In genomic region chrX:142249721-142250120, GRCh38 we compare ENCODE assay signal across 21 cellular contexts. TPM values are rescaled to one million over a fixed set of nuclear protein-coding genes. Genes with fewer than 3 reads are reported as not detected.
DNase-seq lines count a peak whose midpoint lies in the region; ATAC-seq, FAIRE-seq and TF ChIP-seq lines count a peak whose summit lies in the region.
"Had no signal": no experiment of that assay in that cellular context is flagged by ENCODE, and none has a peak within 500 bp of the region (broad histone marks: within the 10 kb centered on the region; RNA-seq: fewer than 3 reads in every experiment).

No MANE protein-coding gene starts in this region.

- H3K9me1 ChIP-seq in keratinocyte (ENCODE audit: control insufficient read depth, extremely low read depth, insufficient read depth, low read length): no peaks in the 10 kb centered on the region

- intact Hi-C loops in mammary epithelial cell (cut with micrococcal nuclease) (no loop called here), ovary (cut with DNase I) (no loop called here)

- H4K20me1 ChIP-seq in mammary epithelial cell (ENCODE audit: insufficient read depth, low read length) (no peaks in the 10 kb centered on the region), keratinocyte (ENCODE audit: control insufficient read depth, extremely low read depth, insufficient read depth, low read length) (no peaks in the 10 kb centered on the region)
- H4K20me1 ChIP-seq: BLaER1 had no signal

- no peak for TF ChIP-seq POLR2A in ovary (IDR thresholded peaks at IDR 0.05)

- no peak for TF ChIP-seq EP300 in ovary (IDR thresholded peaks at IDR 0.05)

- CTCF ChIA-PET in RWPE1 (lab: Yijun Ruan, JAX) (interaction anchor here (0.5 kb wide), 1 partner anchor 314 kb away, joined by 3 read pairs; no protein-coding TSS in a partner anchor), mammary epithelial cell (lab: Charles Lee; ENCODE audit: low non-redundant PET) (no interaction called here)

- no peaks in the 10 kb centered on the region for H3K79me2 ChIP-seq in mammary epithelial cell (ENCODE audit: insufficient read depth, low read length)
- no peaks in the 10 kb centered on the region for H3K79me2 ChIP-seq in keratinocyte (ENCODE audit: control insufficient read depth, insufficient read depth, low read length)

- POLR2A ChIA-PET in RWPE1 (lab: Yijun Ruan, JAX; ENCODE audit: low non-redundant PET): no interaction called here

- H3K4me3 ChIP-seq in mammary epithelial cell (replicated peaks in 1 of 3; ENCODE audit: insufficient read depth in 1 of 3, low read depth in 2 of 3, low read length in 3 of 3): no peak overlapping the region
- H3K4me3 ChIP-seq in keratinocyte (ENCODE audit: control insufficient read depth in 2 of 3, extremely low read depth in 1 of 3, insufficient read depth in 2 of 3, low read depth in 1 of 3, low read length in 3 of 3): peak overlapping the region; percentile 15 to 55 (median 28)
- no peak overlapping the region for H3K4me3 ChIP-seq in ovary
- H3K4me3 ChIP-seq: BLaER1, GM23338 had no signal

- 0% methylated on average over 1 of the region's 5 CpGs for WGBS in mammary epithelial cell (ENCODE audit: low coverage, missing lambda C conversion rate)
- WGBS in ovary, 3 donors: 27 to 66% (median 53%) methylated on average over 5 of the region's 5 CpGs

- in situ Hi-C loops in mammary epithelial cell (cut with MboI; ENCODE audit: low sequenced_read_pairs in 2 of 2): no loop called here

- peak; percentile 74 for FAIRE-seq in keratinocyte (lab: Jason Lieb, UNC)
- FAIRE-seq: H54, HTR-8/SVneo had no signal

- H3K36me3 ChIP-seq in mammary epithelial cell (ENCODE audit: insufficient read depth, low read length) (no peaks in the 10 kb centered on the region), keratinocyte (ENCODE audit: control insufficient read depth in 2 of 2, extremely low read depth in 1 of 2, insufficient read depth in 2 of 2, low read length in 2 of 2) (no peaks in the 10 kb centered on the region), ovary (no peaks in the 10 kb centered on the region)
- H3K36me3 ChIP-seq: BLaER1 had no signal

- BruUV-seq in mammary epithelial cell (replicated peaks; lab: Mats Ljungman, UMichigan): no TSS peak

- TF ChIP-seq CTCF in RWPE1 (conservative IDR thresholded peaks at IDR 0.05; ENCODE audit: low read depth): no peak
- TF ChIP-seq CTCF in mammary epithelial cell (conservative IDR thresholded peaks at IDR 0.05 in 1 of 2, IDR thresholded peaks at IDR 0.05 in 1 of 2; ENCODE audit: extremely low read depth in 1 of 2, insufficient read depth in 1 of 2, low read depth in 1 of 2, low read length in 2 of 2): peak in 1 of 2 donors; percentile 25
- TF ChIP-seq CTCF in keratinocyte (optimal IDR thresholded peaks at IDR 0.05 in 1 of 3, IDR thresholded peaks at IDR 0.05 in 1 of 3, conservative IDR thresholded peaks at IDR 0.05 in 1 of 3; ENCODE audit: extremely low read depth in 1 of 3, insufficient read depth in 2 of 3, low read length in 3 of 3): peak in 2 of 3 experiments; percentile 45 to 47
- TF ChIP-seq CTCF in ovary (IDR thresholded peaks at IDR 0.05): no peak

- ATAC-seq in HG02763 (IDR thresholded peaks at IDR 0.05; ENCODE audit: unreplicated experiment): no peak
- ATAC-seq: GM23338 had no signal

- H3K9ac ChIP-seq in mammary epithelial cell (ENCODE audit: insufficient read depth, low read length): no peak overlapping the region
- peak overlapping the region; percentile 65 for H3K9ac ChIP-seq in keratinocyte (ENCODE audit: control insufficient read depth, extremely low read depth, insufficient read depth, low read length)
- H3K9ac ChIP-seq: BLaER1 had no signal

- DNase-seq in RWPE1 (ENCODE audit: low spot score) (no peak), mammary epithelial cell (peak; percentile 8), epithelial cell of prostate (ENCODE audit: low read depth, low spot score) (peak; percentile 3), keratinocyte (ENCODE audit: low read depth, low spot score) (peak; percentile 69), ovary (no peak), SIG-M5 treated with dmso at 0.1 percent for 504 hours (lab: John Stamatoyannopoulos, UW; ENCODE audit: unreplicated experiment) (no peak), DMS79 treated with DMSO at 0.1 percent for 48 hours (lab: John Stamatoyannopoulos, UW) (no peak)
- DNase-seq: 8988T; CD4-positive, alpha-beta memory T cell; DMS153; DMS79; GF-D8; HCEC 1CT had no signal

- peaks cover 23% of the 10 kb centered on the region for H3K9me3 ChIP-seq in mammary epithelial cell (replicated peaks; ENCODE audit: insufficient read depth, low read length)
- peaks cover 3% of the 10 kb centered on the region for H3K9me3 ChIP-seq in keratinocyte (ENCODE audit: control insufficient read depth, low read depth, low read length)
- H3K9me3 ChIP-seq in ovary: no peaks in the 10 kb centered on the region

- H2AFZ ChIP-seq in mammary epithelial cell (ENCODE audit: low read depth, low read length): peak overlapping the region; percentile 26
- peak overlapping the region; percentile 68 for H2AFZ ChIP-seq in keratinocyte (ENCODE audit: control insufficient read depth, low read length)
- H2AFZ ChIP-seq: GM23338 had no signal

- H3K27ac ChIP-seq in RWPE1: peak overlapping the region; percentile 92
- peak overlapping the region; percentile 27 for H3K27ac ChIP-seq in mammary epithelial cell (ENCODE audit: insufficient read depth, low read depth, low read length)
- H3K27ac ChIP-seq in epithelial cell of prostate: peak overlapping the region; percentile 90
- peak overlapping the region; percentile 86 for H3K27ac ChIP-seq in keratinocyte (ENCODE audit: control insufficient read depth, insufficient read depth, low read length)
- H3K27ac ChIP-seq in ovary: no peak overlapping the region
- H3K27ac ChIP-seq: BLaER1 had no signal

- H3K4me1 ChIP-seq in mammary epithelial cell (ENCODE audit: insufficient read depth, low read length): peaks cover 11% of the 10 kb centered on the region
- peaks cover 20% of the 10 kb centered on the region for H3K4me1 ChIP-seq in keratinocyte (ENCODE audit: control insufficient read depth, extremely low read depth, insufficient read depth, low read length)
- H3K4me1 ChIP-seq in ovary (ENCODE audit: insufficient read depth): no peaks in the 10 kb centered on the region
- H3K4me1 ChIP-seq: BLaER1 had no signal

- dilution Hi-C loops in mammary epithelial cell (cut with HindIII; ENCODE audit: low sequenced_read_pairs) (no loop called here), keratinocyte (cut with MboI; ENCODE audit: extremely low pct_ligation_motif_present, low sequenced_read_pairs) (no loop called here)

- H3K27me3 ChIP-seq in mammary epithelial cell (ENCODE audit: insufficient read depth, low read length) (no peaks in the 10 kb centered on the region), keratinocyte (ENCODE audit: control insufficient read depth, extremely low read depth, insufficient read depth, low read length) (no peaks in the 10 kb centered on the region), ovary (no peaks in the 10 kb centered on the region)

- no peak overlapping the region for H3K4me2 ChIP-seq in mammary epithelial cell (ENCODE audit: insufficient read depth, low read depth, low read length)
- peak overlapping the region; percentile 56 for H3K4me2 ChIP-seq in keratinocyte (ENCODE audit: control insufficient read depth, extremely low read depth, insufficient read depth, low read depth, low read length)
- H3K4me2 ChIP-seq: BLaER1, GM23338 had no signal

RNA-seq across cellular contexts. Expression of gene MAGEC2, which starts 44.6 kb away (rescaled TPM):
- total RNA-seq in mammary epithelial cell (not detected), ovary (not detected)
- polyA plus RNA-seq in mammary epithelial cell (not detected), keratinocyte (not detected in 3 replicates), ovary (not detected)
- polyA minus RNA-seq in mammary epithelial cell (not detected), keratinocyte (not detected in 3 replicates)
- not detected for polyA plus RNA-seq in keratinocyte (2011; ENCODE audit: low read depth)
- not detected in 2 replicates for polyA plus RNA-seq in keratinocyte (2011; cell fraction: cytosol; rRNA removed)
- not detected in 2 replicates for polyA plus RNA-seq in keratinocyte (2011; cell fraction: nucleus; rRNA removed)
- not detected in 2 replicates for polyA plus RNA-seq in keratinocyte (2012; ENCODE audit: low replicate concordance)
- polyA minus RNA-seq in keratinocyte (2011; cell fraction: cytosol; rRNA and poly(A)+ RNA removed): not detected
- not detected in 2 replicates for polyA minus RNA-seq in keratinocyte (2011; cell fraction: nucleus; rRNA and poly(A)+ RNA removed)
- total RNA-seq: A673; CD4-positive, alpha-beta memory T cell; GM23338 had no signal
- polyA plus RNA-seq: AG04450; CD14-positive monocyte; CD4-positive, alpha-beta memory T cell; GM23338 had no signal

Comparison
In these comparisons a context has a peak if more than half of its experiments do, and no peak if none do; other contexts are left out.
1. DNase-seq: peak in mammary epithelial cell (single experiment), epithelial cell of prostate (single experiment) and keratinocyte (single experiment); none in RWPE1 (single experiment), ovary (0 of 5), SIG-M5 treated with dmso at 0.1 percent for 504 hours (single experiment) and DMS79 treated with DMSO at 0.1 percent for 48 hours (single experiment).
2. H3K27ac ChIP-seq: peak in RWPE1 (single experiment), mammary epithelial cell (single experiment), epithelial cell of prostate (single experiment) and keratinocyte (single experiment); none in ovary (0 of 2).
3. CTCF ChIP-seq: peak in keratinocyte (2 of 3); none in RWPE1 (single experiment) and ovary (0 of 3).
4. H3K4me3 ChIP-seq: peak in keratinocyte (3 of 3); none in mammary epithelial cell (0 of 3) and ovary (single experiment).